In genomic region chr13:24683833-24684599, GRCh38 we compare ENCODE assay signal across 9 cellular contexts. TPM values are rescaled to one million over a fixed set of nuclear protein-coding genes. Genes with fewer than 3 reads are reported as not detected.
DNase-seq lines count a peak whose midpoint lies in the region; ATAC-seq and TF ChIP-seq lines count a peak whose summit lies in the region.
"Had no signal": no experiment of that assay in that cellular context is flagged by ENCODE, and none has a peak within 500 bp of the region (broad histone marks: within the 10 kb centered on the region; RNA-seq: fewer than 3 reads in every experiment).

No MANE protein-coding gene starts in this region.

- H3F3A ChIP-seq in PC-9 (ENCODE audit: insufficient read depth, low read depth), result no peaks in the 10 kb centered on the region

- H3K4me2 ChIP-seq in PC-9, result no peak overlapping the region

- no peaks in the 10 kb centered on the region for H4K20me1 ChIP-seq in PC-9 (ENCODE audit: insufficient read depth)

- TF ChIP-seq CTCF in PC-9 (conservative IDR thresholded peaks at IDR 0.05) (peak; percentile 90), foreskin fibroblast (IDR thresholded peaks at IDR 0.05; ENCODE audit: low read depth, low read length) (peak; percentile 68), omental fat pad (IDR thresholded peaks at IDR 0.05) (no peak), vagina (IDR thresholded peaks at IDR 0.05) (peak in 2 of 3 experiments; percentile 20 to 39)

- H3K27ac ChIP-seq in PC-9 (no peak overlapping the region), vagina (no peak overlapping the region)

- DNase-seq in NCI-H524 (lab: John Stamatoyannopoulos, UW) (peak; percentile 35 to 64), NCI-H524 treated with DMSO at 0.1 percent for 48 hours (lab: John Stamatoyannopoulos, UW) (no peak), PC-9 (peak in 1 of 2 experiments; percentile 51), foreskin fibroblast (peak; percentile 23 to 61), omental fat pad (ENCODE audit: low spot score) (peak; percentile 36), vagina (ENCODE audit: extremely low spot score in 2 of 2) (no peak)
- DNase-seq in activated T-helper 1 cell treated with anti-CD3 and anti-CD28 coated beads, Interleukin-2, amount 50 U/mL, for 16 hours (ENCODE audit: low read depth in 1 of 2, low spot score in 1 of 2), result peak; percentile 29 to 43

- POLR2A ChIA-PET in PC-9 (lab: Charles Lee; ENCODE audit: unreplicated experiment), result no interaction called here

- H3K9me3 ChIP-seq in PC-9 (ENCODE audit: insufficient read depth, low read depth) (no peaks in the 10 kb centered on the region), vagina (no peaks in the 10 kb centered on the region)

- intact Hi-C loops in PC-9 (cut with micrococcal nuclease; ENCODE audit: unreplicated experiment), result no loop called here
- intact Hi-C loops in vagina (cut with DNase I), result no loop called here

- ATAC-seq in HG03108 (IDR thresholded peaks at IDR 0.05; ENCODE audit: unreplicated experiment) (peak; percentile 51), omental fat pad (ENCODE audit: low FRiP score) (peak; percentile 74)

- H3K4me1 ChIP-seq in PC-9 (replicated peaks; ENCODE audit: insufficient read depth) (no peaks in the 10 kb centered on the region), vagina (peaks cover 11% of the 10 kb centered on the region)

- H2AFZ ChIP-seq in PC-9, result no peak overlapping the region

- peaks cover 13% of the 10 kb centered on the region for H3K27me3 ChIP-seq in PC-9 (ENCODE audit: insufficient read depth, low read depth)
- peaks cover 12% of the 10 kb centered on the region for H3K27me3 ChIP-seq in vagina

- TF ChIP-seq POLR2A in vagina (IDR thresholded peaks at IDR 0.05), result no peak

- H3K9me2 ChIP-seq in PC-9 (ENCODE audit: insufficient read depth), result no peaks in the 10 kb centered on the region

- CTCF ChIA-PET in PC-9 (lab: Charles Lee), result interaction anchor here (0.5 to 0.6 kb wide), 2 partner anchors 180 to 285 kb away, joined by 5 to 10 read pairs; no protein-coding TSS in a partner anchor

- BruUV-seq in PC-9 (replicated peaks; lab: Mats Ljungman, UMichigan), result no TSS peak

- no peaks in the 10 kb centered on the region for H3K79me2 ChIP-seq in PC-9 (ENCODE audit: low read depth)

- no peak overlapping the region for H3K4me3 ChIP-seq in PC-9
- no peak overlapping the region for H3K4me3 ChIP-seq in foreskin fibroblast (ENCODE audit: low read depth in 1 of 2, low read length in 2 of 2)
- no peak overlapping the region for H3K4me3 ChIP-seq in vagina

- H3K36me3 ChIP-seq in PC-9 (ENCODE audit: low read depth) (no peaks in the 10 kb centered on the region), vagina (no peaks in the 10 kb centered on the region)

RNA-seq across cellular contexts. Expression of gene ATP12A, which starts 3.8 kb away (rescaled TPM):
- total RNA-seq in PC-9 (2021), result 0.09 TPM in 1 of 2 replicates, not detected in the other
- total RNA-seq in omental fat pad, result not detected
- not detected for total RNA-seq in vagina
- total RNA-seq: skeletal muscle tissue had no signal

Comparison
In these comparisons a context has a peak if more than half of its experiments do, and no peak if none do; other contexts are left out.
1. DNase-seq: peak in NCI-H524 (2 of 2), activated T-helper 1 cell treated with anti-CD3 and anti-CD28 coated beads, Interleukin-2, amount 50 U/mL, for 16 hours (2 of 2), foreskin fibroblast (2 of 2) and omental fat pad (single experiment); none in NCI-H524 treated with DMSO at 0.1 percent for 48 hours (single experiment) and vagina (0 of 2).
2. CTCF ChIP-seq: peak in PC-9 (single experiment), foreskin fibroblast (single experiment) and vagina (2 of 3); none in omental fat pad (0 of 3).